ENCODE assay signal across 8 cellular contexts in the genomic region with DNA sequence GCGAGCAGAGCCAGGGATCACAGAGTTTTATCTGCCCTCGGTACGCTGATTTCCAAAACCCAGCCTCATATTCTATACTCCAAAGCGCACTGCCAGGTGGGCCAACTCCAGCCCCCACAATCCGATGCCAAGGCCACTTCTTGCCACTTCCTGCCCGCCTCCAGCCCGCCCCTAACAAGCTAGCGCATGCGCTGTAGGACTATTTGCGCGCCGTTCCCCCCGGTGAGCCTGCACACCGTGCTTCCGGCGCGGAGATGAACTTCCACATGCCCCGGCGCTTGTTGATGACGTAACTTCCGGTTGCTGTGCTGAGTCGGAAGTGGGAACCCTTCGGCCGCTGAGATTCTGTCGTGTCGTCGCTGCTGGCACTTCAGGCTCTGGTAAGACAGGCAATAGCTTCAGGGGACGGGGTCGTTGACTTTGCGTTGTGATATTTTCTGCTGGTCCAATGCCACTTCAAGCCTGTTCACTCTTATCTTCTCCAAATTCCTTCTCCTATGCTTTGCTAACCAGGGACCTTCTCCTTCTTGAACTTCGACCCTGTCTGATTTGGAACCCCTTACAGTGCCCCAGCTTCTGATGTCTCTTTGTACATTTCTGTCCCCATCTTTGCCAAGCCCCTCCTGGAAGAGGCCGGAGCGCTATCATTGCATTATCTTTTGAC. TPM values are rescaled to one million over a fixed set of nuclear protein-coding genes. Genes with fewer than 3 reads are reported as not detected.
A peak's percentile ranks its signal among the peaks of the same experiment; 100 is the strongest.
DNase-seq lines count a peak whose midpoint lies in the region; ATAC-seq and FAIRE-seq lines count a peak whose summit lies in the region.

Gene UBE4A (plus strand): TSS at position 306 of the 664 bp plus-strand sequence. CDS start 5,481 bp downstream, outside the sequence.

- H3K27ac Mint-ChIP-seq in CD4-positive, alpha-beta memory T cell = peak within 1 kb of the TSS; percentile 95 to 100 (median 98)

- CTCF ChIA-PET in CD4-positive, alpha-beta memory T cell (lab: Charles Lee; ENCODE audit: partially characterized antibody) = interaction anchor here (0.8 to 5.0 kb wide), 7 partner anchors 58 to 161 kb away, joined by 3 to 40 read pairs (median 3); no protein-coding TSS in a partner anchor

- no peak within 1 kb of the TSS for H2BK12ac ChIP-seq in mesenchymal stem cell (ENCODE audit: low read length in 2 of 2)

- H2BK5ac ChIP-seq in mesenchymal stem cell (ENCODE audit: low read depth, low read length, poor library complexity, severe bottlenecking) = no peak within 1 kb of the TSS

- H3K4me1 Mint-ChIP-seq in CD4-positive, alpha-beta memory T cell = peaks cover 28 to 54% (median 45%) of the 10 kb centered on the region in 4 donors

- peak within 1 kb of the TSS; percentile 85 for H3K4me2 ChIP-seq in mesenchymal stem cell (ENCODE audit: low read length, poor library complexity, severe bottlenecking)

- H3K36me3 Mint-ChIP-seq in CD4-positive, alpha-beta memory T cell = peaks cover 8 to 45% of the 10 kb centered on the region in 2 donors

- H3K9ac ChIP-seq in endocrine pancreas (ENCODE audit: control insufficient read depth, insufficient read depth, low read length) = peak within 1 kb of the TSS; percentile 74
- H3K9ac ChIP-seq in mesenchymal stem cell (ENCODE audit: low read length) = peak within 1 kb of the TSS; percentile 95

- peak within 1 kb of the TSS; percentile 89 to 98 for H3K18ac ChIP-seq in mesenchymal stem cell (ENCODE audit: low read depth in 1 of 2, low read length in 2 of 2)

- H3K4me3 Mint-ChIP-seq in CD4-positive, alpha-beta memory T cell = peak within 1 kb of the TSS; percentile 93 to 100 (median 98)

- peak; percentile 98 for FAIRE-seq in HTR-8/SVneo (lab: Jason Lieb, UNC)

- H3K27me3 ChIP-seq in CD4-positive, alpha-beta memory T cell (ENCODE audit: insufficient read depth, low read length) = no peaks in the 10 kb centered on the region
- H3K27me3 ChIP-seq in endocrine pancreas (ENCODE audit: control insufficient read depth, insufficient read depth, low read length) (no peaks in the 10 kb centered on the region), mesenchymal stem cell (ENCODE audit: control insufficient read depth in 1 of 2, insufficient read depth in 1 of 2, low read length in 2 of 2) (no peaks in the 10 kb centered on the region)

- H3K9me3 Mint-ChIP-seq in CD4-positive, alpha-beta memory T cell = peaks cover 0 to 7% (median 0%) of the 10 kb centered on the region in 8 donors

- POLR2A ChIA-PET in CD4-positive, alpha-beta memory T cell (lab: Charles Lee; ENCODE audit: partially characterized antibody) = interaction anchor here (0.8 to 3.2 kb wide), 26 partner anchors 9 to 761 kb away, joined by 3 to 65 read pairs (median 4); partner anchors contain the start of genes ARCN1, CD3D, CD3E and CD3G

- H2AFZ ChIP-seq in mesenchymal stem cell (ENCODE audit: low read depth, low read length) = peak within 1 kb of the TSS; percentile 98

- H3K79me1 ChIP-seq in mesenchymal stem cell (replicated peaks; ENCODE audit: low read length, poor library complexity, severe bottlenecking) = peaks cover 11% of the 10 kb centered on the region

- H3K4me3 ChIP-seq in CD4-positive, alpha-beta memory T cell (ENCODE audit: low read length in 2 of 2) = peak within 1 kb of the TSS; percentile 82 to 83
- peak within 1 kb of the TSS; percentile 95 for H3K4me3 ChIP-seq in endocrine pancreas (ENCODE audit: control insufficient read depth, insufficient read depth, low read length)
- H3K4me3 ChIP-seq in mesenchymal stem cell (ENCODE audit: insufficient read depth in 1 of 2, low read depth in 1 of 2, low read length in 2 of 2) = peak within 1 kb of the TSS; percentile 68 to 99

- peak within 1 kb of the TSS in 1 of 2 experiments; percentile 48 for H3K14ac ChIP-seq in mesenchymal stem cell (ENCODE audit: low read length in 2 of 2)

- H3K9me3 ChIP-seq in CD4-positive, alpha-beta memory T cell (ENCODE audit: control insufficient read depth in 1 of 2, low read length in 2 of 2) = no peaks in the 10 kb centered on the region
- H3K9me3 ChIP-seq in endocrine pancreas (ENCODE audit: control insufficient read depth, low read length) (no peaks in the 10 kb centered on the region), mesenchymal stem cell (ENCODE audit: control insufficient read depth, low read length) (no peaks in the 10 kb centered on the region)

- whole genome bisulfite sequencing in mesenchymal stem cell = 10% methylated on average over 28 of the region's 33 CpGs

- H3K23ac ChIP-seq in mesenchymal stem cell (ENCODE audit: low read length in 2 of 2) = no peak within 1 kb of the TSS

- H2BK120ac ChIP-seq in mesenchymal stem cell (ENCODE audit: low read depth, low read length) = no peak within 1 kb of the TSS

- peak within 1 kb of the TSS; percentile 57 for H2BK15ac ChIP-seq in mesenchymal stem cell (ENCODE audit: low read depth, poor library complexity, severe bottlenecking)

- peak within 1 kb of the TSS; percentile 91 for H3K27ac ChIP-seq in CD4-positive, alpha-beta memory T cell (ENCODE audit: low read depth, low read length)
- no peak within 1 kb of the TSS for H3K27ac ChIP-seq in mesenchymal stem cell (ENCODE audit: low read length, poor library complexity, severe bottlenecking)

- intact Hi-C loops in CD4-positive, alpha-beta memory T cell (cut with micrococcal nuclease) = loop anchor here (1.0 kb wide), 4 partner anchors 20 to 129 kb away; partner anchors contain the start of genes ATP5MG and KMT2A

- peak within 1 kb of the TSS; percentile 100 for H4K8ac ChIP-seq in mesenchymal stem cell (ENCODE audit: low read length)

- peak; percentile 94 to 95 (median 95) for DNase-seq in CD4-positive, alpha-beta memory T cell
- DNase-seq in HTR-8/SVneo (ENCODE audit: insufficient read length, low spot score) (peak; percentile 91), NOMO-1 treated with dmso at 0.1 percent for 144 hours (lab: John Stamatoyannopoulos, UW; ENCODE audit: unreplicated experiment) (peak; percentile 90), mesenchymal stem cell (peak; percentile 93)
- DNase-seq in activated CD8-positive, alpha-beta memory T cell treated with anti-CD3 and anti-CD28 coated beads for 48 hours (ENCODE audit: low read depth in 2 of 3, low spot score in 2 of 3) = peak; percentile 96 to 99 (median 98)
- DNase-seq in stimulated activated CD8-positive, alpha-beta memory T cell treated with anti-CD3 and anti-CD28 coated beads, Interleukin-12 subunit alpha, Interleukin-12 subunit beta, amount 100 ng/mL, for 4 hours (ENCODE audit: low read depth) = peak; percentile 97

- H3K4me1 ChIP-seq in CD4-positive, alpha-beta memory T cell (ENCODE audit: insufficient read depth, low read length) = peaks cover 44% of the 10 kb centered on the region
- H3K4me1 ChIP-seq in endocrine pancreas (ENCODE audit: control insufficient read depth, insufficient read depth, low read length) (no peaks in the 10 kb centered on the region), mesenchymal stem cell (ENCODE audit: control insufficient read depth, insufficient read depth, low read depth, low read length) (peaks cover 5% of the 10 kb centered on the region)

- peak; percentile 85 for ATAC-seq in GM19467 (IDR thresholded peaks at IDR 0.05; ENCODE audit: unreplicated experiment)

- H3K36me3 ChIP-seq in CD4-positive, alpha-beta memory T cell (ENCODE audit: insufficient read depth, low read length) = peaks cover 12% of the 10 kb centered on the region
- H3K36me3 ChIP-seq in endocrine pancreas (ENCODE audit: control insufficient read depth, insufficient read depth, low read length) (no peaks in the 10 kb centered on the region), mesenchymal stem cell (ENCODE audit: control insufficient read depth in 1 of 2, insufficient read depth in 2 of 2, low read depth in 1 of 2, low read length in 2 of 2) (peaks cover 0 to 15% of the 10 kb centered on the region in 2 experiments)

- peak within 1 kb of the TSS; percentile 83 to 91 for H3K4ac ChIP-seq in mesenchymal stem cell (ENCODE audit: low read depth in 1 of 2, low read length in 2 of 2)

- H4K91ac ChIP-seq in mesenchymal stem cell (ENCODE audit: low read length) = peak within 1 kb of the TSS; percentile 98

- no peak within 1 kb of the TSS for H2AK5ac ChIP-seq in mesenchymal stem cell (ENCODE audit: low read length, severe bottlenecking)

- H3K27me3 Mint-ChIP-seq in CD4-positive, alpha-beta memory T cell = no peaks in the 10 kb centered on the region

RNA-seq across cellular contexts. Expression of gene UBE4A, which starts in this region (rescaled TPM):
- total RNA-seq in CD4-positive, alpha-beta memory T cell = 10 to 100 TPM; 50.3 to 52.2 TPM
- polyA plus RNA-seq in CD4-positive, alpha-beta memory T cell = 10 to 100 TPM; 16.9 to 25.5 TPM
- 21.9 TPM for polyA plus RNA-seq in mesenchymal stem cell (2013, experiment 1 of 2)
- 22.4 TPM for polyA plus RNA-seq in mesenchymal stem cell (2013, experiment 2 of 2)
